In the genomic region with DNA sequence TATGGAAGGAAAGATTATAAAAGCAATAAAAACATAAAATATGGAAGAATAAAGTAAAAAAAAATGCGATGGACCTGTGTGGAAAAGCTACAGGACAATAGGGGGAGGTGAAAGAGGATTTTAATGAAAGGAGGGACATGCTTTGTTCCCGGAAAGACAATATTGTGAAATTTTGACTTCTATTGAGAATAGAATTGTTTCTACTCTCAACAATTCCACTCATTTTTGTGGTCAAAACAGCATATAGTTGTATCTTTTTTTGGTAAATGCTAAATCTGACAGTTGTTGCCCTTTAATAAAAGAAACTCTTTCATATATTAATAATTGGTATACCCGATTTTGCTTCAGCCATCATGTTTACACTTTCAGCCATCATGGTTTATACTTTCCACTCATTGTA, we compare ENCODE assay signal across 15 cellular contexts.
DNase-seq lines count a peak whose midpoint lies in the region; ATAC-seq and TF ChIP-seq lines count a peak whose summit lies in the region.
"Had no signal": no experiment of that assay in that cellular context is flagged by ENCODE, and none has a peak within 500 bp of the region (broad histone marks: within the 10 kb centered on the region; RNA-seq: fewer than 3 reads in every experiment).

No MANE protein-coding gene starts in this region.

- ATAC-seq in GM21526 (IDR thresholded peaks at IDR 0.05; ENCODE audit: low FRiP score, unreplicated experiment) (no peak), GM19397 (IDR thresholded peaks at IDR 0.05; ENCODE audit: unreplicated experiment) (no peak)
- no peak for ATAC-seq in activated CD4-positive, CD25-positive, alpha-beta regulatory T cell treated with anti-CD3 and anti-CD28 coated beads, Interleukin-2, amount 50 U/mL, for 24 hours
- ATAC-seq: A549 had no signal

- no peak overlapping the region for H3K4me3 ChIP-seq in AG10803 (ENCODE audit: low read length)
- no peak overlapping the region for H3K4me3 ChIP-seq in HEK293 (ENCODE audit: low read depth, low read length)
- H3K4me3 ChIP-seq: A549, BLaER1, HAP-1 had no signal

- H3K36me3 ChIP-seq in HEK293 (ENCODE audit: control insufficient read depth in 2 of 2, insufficient read depth in 1 of 2, low read length in 2 of 2) = no peaks in the 10 kb centered on the region; a peak in 1 of 3 replicates
- H3K36me3 ChIP-seq: HAP-1 had no signal

- CTCF ChIA-PET in HEK293 (lab: Yijun Ruan, JAX) = interaction anchor here (2.6 kb wide), 1 partner anchor 21 kb away, joined by 10 read pairs; no protein-coding TSS in a partner anchor

- TF ChIP-seq CTCF in AG10803 (conservative IDR thresholded peaks at IDR 0.05; ENCODE audit: low read length) (no peak), HEK293 (tag by site-specific recombination; IDR thresholded peaks at IDR 0.05) (no peak)

- H3K9me3 ChIP-seq in HEK293 (ENCODE audit: control insufficient read depth, insufficient read depth, low read depth, low read length) = no peaks in the 10 kb centered on the region; the same call in 1 of the 2 replicates
- H3K9me3 ChIP-seq: HAP-1 had no signal

- POLR2A ChIA-PET in HEK293 (lab: Yijun Ruan, JAX) = interaction anchor here (0.7 kb wide), 2 partner anchors 13 to 55 kb away, joined by 4 to 7 read pairs; no protein-coding TSS in a partner anchor

- DNase-seq in AG10803 (ENCODE audit: low read depth) (peak; percentile 58), fibroblast of gingiva (ENCODE audit: low read depth) (peak; percentile 37), foreskin melanocyte (peak; percentile 24)
- DNase-seq: Calu3; CD4-positive, alpha-beta memory T cell; DMS79 treated with DMSO at 0.1 percent for 48 hours; EL had no signal

- H3K27ac ChIP-seq in HEK293 (ENCODE audit: extremely low read depth, low read depth, low read length) = no peak overlapping the region
- H3K27ac ChIP-seq: 22Rv1, A549, BLaER1 had no signal

- no peaks in the 10 kb centered on the region for H3K4me1 ChIP-seq in HEK293 (ENCODE audit: control insufficient read depth, insufficient read depth, low read length)
- H3K4me1 ChIP-seq: A549, BLaER1, HAP-1 had no signal

TF ChIP-seq in HEK293, 187 proteins besides CTCF, POLR2A, EP300 and RAD21:
- TF ChIP-seq EGR2 (tag by site-specific recombination; IDR thresholded peaks at IDR 0.05; ENCODE audit: low read depth) (no peak), ZNF521 (tag by site-specific recombination; IDR thresholded peaks at IDR 0.05) (no peak), ZNF37A (tag by site-specific recombination; IDR thresholded peaks at IDR 0.05) (no peak), HOXC10 (CRISPR knock-in tag; IDR thresholded peaks at IDR 0.05) (no peak), GFI1B (tag by site-specific recombination; IDR thresholded peaks at IDR 0.05) (no peak), ZNF140 (tag by site-specific recombination; IDR thresholded peaks at IDR 0.05) (peak; percentile 59; the same call in 1 of the 2 replicates)
- TF ChIP-seq, protein P1, sequence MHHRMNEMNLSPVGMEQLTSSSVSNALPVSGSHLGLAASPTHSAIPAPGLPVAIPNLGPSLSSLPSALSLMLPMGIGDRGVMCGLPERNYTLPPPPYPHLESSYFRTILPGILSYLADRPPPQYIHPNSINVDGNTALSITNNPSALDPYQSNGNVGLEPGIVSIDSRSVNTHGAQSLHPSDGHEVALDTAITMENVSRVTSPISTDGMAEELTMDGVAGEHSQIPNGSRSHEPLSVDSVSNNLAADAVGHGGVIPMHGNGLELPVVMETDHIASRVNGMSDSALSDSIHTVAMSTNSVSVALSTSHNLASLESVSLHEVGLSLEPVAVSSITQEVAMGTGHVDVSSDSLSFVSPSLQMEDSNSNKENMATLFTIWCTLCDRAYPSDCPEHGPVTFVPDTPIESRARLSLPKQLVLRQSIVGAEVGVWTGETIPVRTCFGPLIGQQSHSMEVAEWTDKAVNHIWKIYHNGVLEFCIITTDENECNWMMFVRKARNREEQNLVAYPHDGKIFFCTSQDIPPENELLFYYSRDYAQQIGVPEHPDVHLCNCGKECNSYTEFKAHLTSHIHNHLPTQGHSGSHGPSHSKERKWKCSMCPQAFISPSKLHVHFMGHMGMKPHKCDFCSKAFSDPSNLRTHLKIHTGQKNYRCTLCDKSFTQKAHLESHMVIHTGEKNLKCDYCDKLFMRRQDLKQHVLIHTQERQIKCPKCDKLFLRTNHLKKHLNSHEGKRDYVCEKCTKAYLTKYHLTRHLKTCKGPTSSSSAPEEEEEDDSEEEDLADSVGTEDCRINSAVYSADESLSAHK (tag by site-specific recombination; IDR thresholded peaks at IDR 0.05) = no peak
- TF ChIP-seq, protein P2, sequence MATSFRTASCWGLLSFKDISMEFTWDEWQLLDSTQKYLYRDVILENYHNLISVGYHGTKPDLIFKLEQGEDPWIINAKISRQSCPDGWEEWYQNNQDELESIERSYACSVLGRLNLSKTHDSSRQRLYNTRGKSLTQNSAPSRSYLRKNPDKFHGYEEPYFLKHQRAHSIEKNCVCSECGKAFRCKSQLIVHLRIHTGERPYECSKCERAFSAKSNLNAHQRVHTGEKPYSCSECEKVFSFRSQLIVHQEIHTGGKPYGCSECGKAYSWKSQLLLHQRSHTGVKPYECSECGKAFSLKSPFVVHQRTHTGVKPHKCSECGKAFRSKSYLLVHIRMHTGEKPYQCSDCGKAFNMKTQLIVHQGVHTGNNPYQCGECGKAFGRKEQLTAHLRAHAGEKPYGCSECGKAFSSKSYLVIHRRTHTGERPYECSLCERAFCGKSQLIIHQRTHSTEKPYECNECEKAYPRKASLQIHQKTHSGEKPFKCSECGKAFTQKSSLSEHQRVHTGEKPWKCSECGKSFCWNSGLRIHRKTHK (tag by site-specific recombination; IDR thresholded peaks at IDR 0.05) = no peak
